13 cellular contexts compared by ENCODE assay signal in genomic region chr1:61202854-61203603, GRCh38.
DNase-seq lines count a peak whose midpoint lies in the region; ATAC-seq and TF ChIP-seq lines count a peak whose summit lies in the region.
"Had no signal": no experiment of that assay in that cellular context is flagged by ENCODE, and none has a peak within 500 bp of the region (broad histone marks: within the 10 kb centered on the region; RNA-seq: fewer than 3 reads in every experiment).

No MANE protein-coding gene starts in this region.

- H3K4me1 Mint-ChIP-seq in nephron: peaks cover 46% of the 10 kb centered on the region
- H3K4me1 Mint-ChIP-seq in neural progenitor cell: peaks cover 4% of the 10 kb centered on the region
- H3K4me1 Mint-ChIP-seq in activated T-helper 2 cell treated with anti-CD3 and anti-CD28 coated beads, Interferon-gamma antibody, Interleukin-2, Interleukin-4, amounts not matched to agents 10 μg/mL and 5 μg/mL and 100 μg/mL, durations not matched to agents 14 hours and 24 hours and 36 hours (ENCODE audit: low read depth): no peaks in the 10 kb centered on the region

- H3K27ac ChIP-seq in esophagus squamous epithelium: peak overlapping the region; percentile 60 to 86 (median 81)
- peak overlapping the region; percentile 0 for H3K27ac ChIP-seq in vagina
- no peak overlapping the region for H3K27ac ChIP-seq in neural progenitor cell
- H3K27ac ChIP-seq in brain microvascular endothelial cell: no peak overlapping the region

- 30 to 37% methylated on average over 11 of the region's 11 CpGs for WGBS in esophagus squamous epithelium, 2 donors

- no peaks in the 10 kb centered on the region for H3F3A ChIP-seq in neural progenitor cell (ENCODE audit: low read depth)

- intact Hi-C loops in left cardiac atrium (cut with DNase I) (loop anchor here in 1 of 2 donors (10.0 kb wide), 1 partner anchor 252 kb away; no protein-coding TSS in a partner anchor), Right ventricle myocardium superior (cut with DNase I) (no loop called here), esophagus squamous epithelium (cut with DNase I) (no loop called here), vagina (cut with DNase I) (no loop called here)
- intact Hi-C loops in activated T-helper 2 cell treated with anti-CD3 and anti-CD28 coated beads, Interferon-gamma antibody, Interleukin-2, Interleukin-4, amounts not matched to agents 10 μg/mL and 5 μg/mL and 100 μg/mL, durations not matched to agents 14 hours and 24 hours and 36 hours (cut with micrococcal nuclease): no loop called here

- H3K79me2 ChIP-seq in neural progenitor cell (ENCODE audit: low read depth): no peaks in the 10 kb centered on the region

- H4K20me1 ChIP-seq in neural progenitor cell (ENCODE audit: low read depth): no peaks in the 10 kb centered on the region

- peak overlapping the region; percentile 41 to 88 (median 68) for H3K27ac Mint-ChIP-seq in nephron
- no peak overlapping the region for H3K27ac Mint-ChIP-seq in neural progenitor cell
- H3K27ac Mint-ChIP-seq in activated T-helper 2 cell treated with anti-CD3 and anti-CD28 coated beads, Interferon-gamma antibody, Interleukin-2, Interleukin-4, amounts not matched to agents 10 μg/mL and 5 μg/mL and 100 μg/mL, durations not matched to agents 14 hours and 24 hours and 36 hours: no peak overlapping the region

- ATAC-seq in left cardiac atrium: peak; percentile 15 to 34
- no peak for ATAC-seq in Right ventricle myocardium superior (ENCODE audit: poor library complexity)

- DNase-seq in left cardiac atrium (no peak), Right ventricle myocardium superior (no peak), esophagus squamous epithelium (lab: John Stamatoyannopoulos, UW) (no peak), vagina (ENCODE audit: extremely low spot score in 2 of 2) (no peak), neural progenitor cell (ENCODE audit: low spot score) (no peak), brain microvascular endothelial cell (no peak)
- no peak for DNase-seq in activated T-helper 2 cell treated with anti-CD3 and anti-CD28 coated beads, Interferon-gamma antibody, Interleukin-2, Interleukin-4, amounts not matched to agents 10 μg/mL and 5 μg/mL and 100 μg/mL, durations not matched to agents 14 hours and 24 hours and 36 hours (ENCODE audit: low spot score)
- DNase-seq: erythroblast; NCI-H510A treated with DMSO at 0.1 percent for 48 hours; occipital lobe; SHP77; stimulated activated CD4-positive, alpha-beta T cell treated with anti-CD3 and anti-CD28 coated beads, Interleukin-4, amount 100 ng/mL, for 4 hours had no signal

- H3K9me3 Mint-ChIP-seq in nephron: no peaks in the 10 kb centered on the region
- H3K9me3 Mint-ChIP-seq in neural progenitor cell: no peaks in the 10 kb centered on the region
- no peaks in the 10 kb centered on the region for H3K9me3 Mint-ChIP-seq in activated T-helper 2 cell treated with anti-CD3 and anti-CD28 coated beads, Interferon-gamma antibody, Interleukin-2, Interleukin-4, amounts not matched to agents 10 μg/mL and 5 μg/mL and 100 μg/mL, durations not matched to agents 14 hours and 24 hours and 36 hours

- H2AFZ ChIP-seq in neural progenitor cell (replicated peaks): no peak overlapping the region

- H3K4me1 ChIP-seq in esophagus squamous epithelium: peaks cover 0 to 49% (median 17%) of the 10 kb centered on the region in 3 donors
- H3K4me1 ChIP-seq in vagina: peaks cover 11% of the 10 kb centered on the region
- no peaks in the 10 kb centered on the region for H3K4me1 ChIP-seq in neural progenitor cell

- H3K4me3 ChIP-seq in esophagus squamous epithelium (peak overlapping the region; percentile 1 to 51 (median 35)), vagina (peak overlapping the region; percentile 13 to 15), neural progenitor cell (no peak overlapping the region), brain microvascular endothelial cell (ENCODE audit: low read depth, low read length) (no peak overlapping the region)

- H3K9me3 ChIP-seq in esophagus squamous epithelium (no peaks in the 10 kb centered on the region), vagina (no peaks in the 10 kb centered on the region), neural progenitor cell (ENCODE audit: low read depth) (no peaks in the 10 kb centered on the region)

- H3K4me2 ChIP-seq in neural progenitor cell: no peak overlapping the region

- no peaks in the 10 kb centered on the region for H3K36me3 ChIP-seq in esophagus squamous epithelium
- no peaks in the 10 kb centered on the region for H3K36me3 ChIP-seq in vagina
- no peaks in the 10 kb centered on the region for H3K36me3 ChIP-seq in neural progenitor cell
- no peaks in the 10 kb centered on the region for H3K36me3 ChIP-seq in brain microvascular endothelial cell (replicated peaks)

- H3K9ac ChIP-seq in neural progenitor cell: no peak overlapping the region

- TF ChIP-seq CTCF in esophagus squamous epithelium (IDR thresholded peaks at IDR 0.05): no peak
- no peak for TF ChIP-seq CTCF in nephron (IDR thresholded peaks at IDR 0.05; ENCODE audit: unreplicated experiment in 3 of 3)
- TF ChIP-seq CTCF in vagina (IDR thresholded peaks at IDR 0.05): no peak
- TF ChIP-seq CTCF in neural progenitor cell (IDR thresholded peaks at IDR 0.05): no peak
- TF ChIP-seq CTCF in brain microvascular endothelial cell (IDR thresholded peaks at IDR 0.05; ENCODE audit: low read depth, low read length, missing control alignments): no peak

- no peaks in the 10 kb centered on the region for H3K27me3 ChIP-seq in esophagus squamous epithelium
- H3K27me3 ChIP-seq in vagina: no peaks in the 10 kb centered on the region
- no peaks in the 10 kb centered on the region for H3K27me3 ChIP-seq in neural progenitor cell
- H3K27me3 ChIP-seq in brain microvascular endothelial cell (replicated peaks): no peaks in the 10 kb centered on the region

- TF ChIP-seq POLR2A in esophagus squamous epithelium (IDR thresholded peaks at IDR 0.05) (no peak), vagina (IDR thresholded peaks at IDR 0.05) (no peak)

- H3K36me3 Mint-ChIP-seq in nephron (ENCODE audit: low read depth) (no peaks in the 10 kb centered on the region), neural progenitor cell (no peaks in the 10 kb centered on the region)
- no peaks in the 10 kb centered on the region for H3K36me3 Mint-ChIP-seq in activated T-helper 2 cell treated with anti-CD3 and anti-CD28 coated beads, Interferon-gamma antibody, Interleukin-2, Interleukin-4, amounts not matched to agents 10 μg/mL and 5 μg/mL and 100 μg/mL, durations not matched to agents 14 hours and 24 hours and 36 hours (ENCODE audit: low read depth)

- H3K27me3 Mint-ChIP-seq in nephron (ENCODE audit: low read depth) (no peaks in the 10 kb centered on the region), neural progenitor cell (ENCODE audit: insufficient read depth, low read depth) (peaks cover 2% of the 10 kb centered on the region)
- peaks cover 11% of the 10 kb centered on the region for H3K27me3 Mint-ChIP-seq in activated T-helper 2 cell treated with anti-CD3 and anti-CD28 coated beads, Interferon-gamma antibody, Interleukin-2, Interleukin-4, amounts not matched to agents 10 μg/mL and 5 μg/mL and 100 μg/mL, durations not matched to agents 14 hours and 24 hours and 36 hours (ENCODE audit: low read depth)

- H3K4me3 Mint-ChIP-seq in nephron (peak overlapping the region in 2 of 3 experiments; percentile 3 to 38), neural progenitor cell (no peak overlapping the region)
- no peak overlapping the region for H3K4me3 Mint-ChIP-seq in activated T-helper 2 cell treated with anti-CD3 and anti-CD28 coated beads, Interferon-gamma antibody, Interleukin-2, Interleukin-4, amounts not matched to agents 10 μg/mL and 5 μg/mL and 100 μg/mL, durations not matched to agents 14 hours and 24 hours and 36 hours (ENCODE audit: low read depth)

- in situ Hi-C loops in brain microvascular endothelial cell (cut with HindIII; ENCODE audit: low pct_ligation_motif_present, low sequenced_read_pairs): no loop called here

Comparison
In these comparisons a context has a peak if more than half of its experiments do, and no peak if none do; other contexts are left out.
1. H3K27ac ChIP-seq: peak in esophagus squamous epithelium (4 of 4) and vagina (single experiment); none in neural progenitor cell (single experiment) and brain microvascular endothelial cell (single experiment).
2. H3K4me3 ChIP-seq: peak in esophagus squamous epithelium (4 of 4) and vagina (2 of 2); none in neural progenitor cell (single experiment) and brain microvascular endothelial cell (single experiment).
3. H3K27ac Mint-ChIP-seq: peak in nephron (3 of 3); none in neural progenitor cell (single experiment) and activated T-helper 2 cell treated with anti-CD3 and anti-CD28 coated beads, Interferon-gamma antibody, Interleukin-2, Interleukin-4, amounts not matched to agents 10 μg/mL and 5 μg/mL and 100 μg/mL, durations not matched to agents 14 hours and 24 hours and 36 hours (single experiment).
4. H3K4me3 Mint-ChIP-seq: peak in nephron (2 of 3); none in neural progenitor cell (single experiment) and activated T-helper 2 cell treated with anti-CD3 and anti-CD28 coated beads, Interferon-gamma antibody, Interleukin-2, Interleukin-4, amounts not matched to agents 10 μg/mL and 5 μg/mL and 100 μg/mL, durations not matched to agents 14 hours and 24 hours and 36 hours (single experiment).